Comparison of ENCODE assay signal across 38 cellular contexts in the genomic region with DNA sequence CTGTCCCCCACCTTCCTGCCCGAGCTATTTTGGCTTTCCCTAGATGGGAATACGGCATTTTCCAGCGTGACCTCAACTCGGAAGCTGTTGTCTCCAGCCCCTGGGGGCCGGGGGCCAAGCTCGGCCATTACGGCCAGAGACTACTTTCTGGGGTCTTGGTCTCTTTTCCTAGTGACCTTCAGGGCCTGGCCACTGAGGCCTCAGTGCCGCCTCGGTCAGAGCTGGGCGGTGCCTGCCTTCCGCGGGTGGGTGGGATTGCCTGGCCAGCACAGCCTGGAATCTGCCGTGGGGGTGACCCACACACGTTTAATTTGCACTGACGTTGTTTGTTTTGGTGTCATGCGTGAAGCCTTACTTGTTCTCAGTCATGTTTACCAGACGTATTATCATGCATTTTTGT. TPM values are rescaled to one million over a fixed set of nuclear protein-coding genes. Genes with fewer than 3 reads are reported as not detected.
"Had no signal": no experiment of that assay in that cellular context is flagged by ENCODE, and none has a peak within 500 bp of the region (broad histone marks: within the 10 kb centered on the region; RNA-seq: fewer than 3 reads in every experiment).

No MANE protein-coding gene starts in this region.

- H3K27me3 ChIP-seq: adrenal gland, body of pancreas, brain microvascular endothelial cell, breast epithelium, cardiac muscle cell had no signal

- H3K36me3 ChIP-seq: breast epithelium had no signal

- H3K27me3 Mint-ChIP-seq: activated B cell treated with CpG ODN at 0.5 μM for 24 hours; activated CD4-positive, alpha-beta memory T cell treated with anti-CD3 and anti-CD28 coated beads for 36 hours; activated CD4-positive, alpha-beta T cell treated with anti-CD3 and anti-CD28 coated beads, Interleukin-2, amount 10 ng/mL, durations not matched to agents 24 days and 14 days; activated CD8-positive, alpha-beta T cell treated with anti-CD3 and anti-CD28 coated beads for 36 hours; activated naive CD8-positive, alpha-beta T cell treated with anti-CD3 and anti-CD28 coated beads for 36 hours; activated T-helper 17 cell treated with anti-CD3 and anti-CD28 coated beads, Interleukin-2, amount 50 U/mL, for 72 hours; central memory CD8-positive, alpha-beta T cell; T-cell; T-helper 17 cell had no signal

- H3K27ac Mint-ChIP-seq: activated B cell treated with CpG ODN at 0.5 μM for 24 hours; activated CD4-positive, alpha-beta memory T cell treated with anti-CD3 and anti-CD28 coated beads for 36 hours; activated CD8-positive, alpha-beta T cell treated with anti-CD3 and anti-CD28 coated beads for 36 hours; activated naive CD4-positive, alpha-beta T cell treated with anti-CD3 and anti-CD28 coated beads for 36 hours; activated naive CD4-positive, alpha-beta T cell treated with anti-CD3 and anti-CD28 coated beads, Interleukin-2, amount 50 U/mL, for 72 hours; activated naive CD8-positive, alpha-beta T cell treated with anti-CD3 and anti-CD28 coated beads for 36 hours; activated T-cell treated with anti-CD3 and anti-CD28 coated beads, Interleukin-2, amount 50 U/mL, for 72 hours; activated T-helper 1 cell treated with anti-CD3 and anti-CD28 coated beads, Interleukin-12 subunit alpha, Interleukin-12 subunit beta, Interleukin-2, Interleukin-4 antibody, amounts not matched to agents 30 ng/mL and 10 ng/mL and 1 ng/mL, durations not matched to agents 14 hours and 24 hours and 36 hours; activated T-helper 17 cell treated with anti-CD3 and anti-CD28 coated beads, Interleukin-2, amount 50 U/mL, for 72 hours; T-cell; T-helper 17 cell; T-helper 2 cell treated with Interferon-gamma antibody and Interleukin-4, amounts not matched to agents 5 μg/mL and 100 μg/mL, for 36 hours had no signal

- H3K4me3 Mint-ChIP-seq: activated B cell treated with CpG ODN at 0.5 μM for 24 hours; activated CD4-positive, alpha-beta memory T cell treated with anti-CD3 and anti-CD28 coated beads for 36 hours; activated CD4-positive, alpha-beta T cell treated with anti-CD3 and anti-CD28 coated beads, Interleukin-2, amount 10 ng/mL, durations not matched to agents 24 days and 14 days; activated CD8-positive, alpha-beta T cell treated with anti-CD3 and anti-CD28 coated beads for 36 hours; activated naive CD4-positive, alpha-beta T cell treated with anti-CD3 and anti-CD28 coated beads for 36 hours; activated naive CD8-positive, alpha-beta T cell treated with anti-CD3 and anti-CD28 coated beads for 36 hours; activated T-cell treated with anti-CD3 and anti-CD28 coated beads, Interleukin-2, amount 50 U/mL, for 4 hours; activated T-cell treated with anti-CD3 and anti-CD28 coated beads, Interleukin-2, amount 50 U/mL, for 72 hours; activated T-helper 1 cell treated with anti-CD3 and anti-CD28 coated beads, Interleukin-12 subunit alpha, Interleukin-12 subunit beta, Interleukin-2, Interleukin-4 antibody, amounts not matched to agents 30 ng/mL and 10 ng/mL and 1 ng/mL, durations not matched to agents 14 hours and 24 hours and 36 hours; activated T-helper 17 cell treated with anti-CD3 and anti-CD28 coated beads, Interleukin-2, amount 50 U/mL, for 72 hours; central memory CD8-positive, alpha-beta T cell; T-cell; T-helper 17 cell; T-helper 2 cell treated with Interferon-gamma antibody and Interleukin-4, amounts not matched to agents 5 μg/mL and 100 μg/mL, for 36 hours had no signal

- H3K9me3 Mint-ChIP-seq: activated B cell treated with CpG ODN at 0.5 μM for 24 hours; activated CD4-positive, alpha-beta memory T cell treated with anti-CD3 and anti-CD28 coated beads for 36 hours; activated CD4-positive, alpha-beta T cell treated with anti-CD3 and anti-CD28 coated beads, Interleukin-2, amount 10 ng/mL, durations not matched to agents 24 days and 14 days; activated CD8-positive, alpha-beta T cell treated with anti-CD3 and anti-CD28 coated beads for 36 hours; activated naive CD4-positive, alpha-beta T cell treated with anti-CD3 and anti-CD28 coated beads for 36 hours; activated naive CD4-positive, alpha-beta T cell treated with anti-CD3 and anti-CD28 coated beads, Interleukin-2, amount 50 U/mL, for 72 hours; activated naive CD8-positive, alpha-beta T cell treated with anti-CD3 and anti-CD28 coated beads for 36 hours; activated T-cell treated with anti-CD3 and anti-CD28 coated beads, Interleukin-2, amount 50 U/mL, for 4 hours; activated T-cell treated with anti-CD3 and anti-CD28 coated beads, Interleukin-2, amount 50 U/mL, for 72 hours; activated T-helper 1 cell treated with anti-CD3 and anti-CD28 coated beads, Interleukin-12 subunit alpha, Interleukin-12 subunit beta, Interleukin-2, Interleukin-4 antibody, amounts not matched to agents 30 ng/mL and 10 ng/mL and 1 ng/mL, durations not matched to agents 14 hours and 24 hours and 36 hours; activated T-helper 17 cell treated with anti-CD3 and anti-CD28 coated beads, Interleukin-2, amount 50 U/mL, for 72 hours; central memory CD8-positive, alpha-beta T cell; T-cell; T-helper 2 cell treated with Interferon-gamma antibody and Interleukin-4, amounts not matched to agents 5 μg/mL and 100 μg/mL, for 36 hours had no signal

- H3K36me3 Mint-ChIP-seq: activated naive CD4-positive, alpha-beta T cell treated with anti-CD3 and anti-CD28 coated beads, Interleukin-2, amount 50 U/mL, for 72 hours; activated naive CD8-positive, alpha-beta T cell treated with anti-CD3 and anti-CD28 coated beads for 36 hours had no signal

- H3K4me1 Mint-ChIP-seq: activated B cell treated with CpG ODN at 0.5 μM for 24 hours; activated CD4-positive, alpha-beta T cell treated with anti-CD3 and anti-CD28 coated beads, Interleukin-2, amount 10 ng/mL, durations not matched to agents 24 days and 14 days; activated naive CD8-positive, alpha-beta T cell treated with anti-CD3 and anti-CD28 coated beads for 36 hours; activated T-helper 17 cell treated with anti-CD3 and anti-CD28 coated beads, Interleukin-2, amount 50 U/mL, for 72 hours; T-cell had no signal

- DNase-seq: activated B cell treated with CpG ODN at 0.5 μM for 24 hours; activated CD4-positive, alpha-beta memory T cell treated with anti-CD3 and anti-CD28 coated beads for 36 hours; activated CD4-positive, alpha-beta T cell treated with anti-CD3 and anti-CD28 coated beads for 4 hours; activated CD4-positive, alpha-beta T cell treated with anti-CD3 and anti-CD28 coated beads, Interleukin-2, amount 10 ng/mL, durations not matched to agents 24 days and 14 days; activated CD4-positive, alpha-beta T cell treated with anti-CD3 and anti-CD28 coated beads, Interleukin-2, amount 50 U/mL, for 1 hour; activated CD4-positive, alpha-beta T cell treated with anti-CD3 and anti-CD28 coated beads, Interleukin-2, amount 50 U/mL, for 4 hours; activated CD4-positive, CD25-positive, alpha-beta regulatory T cell treated with anti-CD3 and anti-CD28 coated beads, Interleukin-2, amount 50 U/mL, for 72 hours; activated CD8-positive, alpha-beta memory T cell treated with anti-CD3 and anti-CD28 coated beads, Interleukin-2, amount 50 U/mL, for 4 hours; activated CD8-positive, alpha-beta T cell treated with anti-CD3 and anti-CD28 coated beads for 36 hours; activated effector memory CD4-positive, alpha-beta T cell treated with anti-CD3 and anti-CD28 coated beads, Interleukin-2, amount 50 U/mL, for 16 hours; activated gamma-delta T cell treated with Interleukin-2 at 50 U/mL for 16 hours; activated naive CD4-positive, alpha-beta T cell; activated naive CD4-positive, alpha-beta T cell treated with anti-CD3 and anti-CD28 coated beads for 36 hours; activated naive CD4-positive, alpha-beta T cell treated with anti-CD3 and anti-CD28 coated beads, Interleukin-2, amount 50 U/mL, for 16 hours; activated naive CD8-positive, alpha-beta T cell treated with anti-CD3 and anti-CD28 coated beads for 36 hours; activated T-cell treated with anti-CD3 and anti-CD28 coated beads for 4 hours; activated T-cell treated with anti-CD3 and anti-CD28 coated beads, Interleukin-2, amount 50 U/mL, for 1 hour; activated T-cell treated with anti-CD3 and anti-CD28 coated beads, Interleukin-2, amount 50 U/mL, for 4 hours; activated T-cell treated with anti-CD3 and anti-CD28 coated beads, Interleukin-2, amount 50 U/mL, for 72 hours; adrenal gland; amniotic stem cell; aorta; body of pancreas; brain microvascular endothelial cell; caudate nucleus; cerebellar nuclear complex; T-cell; T-helper 17 cell; T-helper 9 cell had no signal

- FAIRE-seq: astrocyte, TTC549 had no signal

- H3K4me3 ChIP-seq: adrenal gland, body of pancreas, breast epithelium, cardiac muscle cell had no signal

RNA-seq across cellular contexts. Expression of gene NPW, which starts 57.4 kb away (rescaled TPM):
- total RNA-seq: body of pancreas, breast epithelium had no signal
